ENCODE assay signal across 10 cellular contexts in genomic region chr2:8306530-8307351, GRCh38.
A peak's percentile ranks its signal among the peaks of the same experiment; 100 is the strongest.
DNase-seq lines count a peak whose midpoint lies in the region; ATAC-seq, FAIRE-seq and TF ChIP-seq lines count a peak whose summit lies in the region.
"Had no signal": no experiment of that assay in that cellular context is flagged by ENCODE, and none has a peak within 500 bp of the region (broad histone marks: within the 10 kb centered on the region; RNA-seq: fewer than 3 reads in every experiment).

No MANE protein-coding gene starts in this region.

- TF ChIP-seq POLR2A in A549 (IDR thresholded peaks at IDR 0.05; ENCODE audit: low read length): no peak

- DNase-seq in A549 (ENCODE audit: low read depth in 1 of 2, low spot score in 1 of 2): peak; percentile 45 to 78
- DNase-seq in H4 (ENCODE audit: low spot score): peak; percentile 59
- DNase-seq in activated CD8-positive, alpha-beta memory T cell treated with anti-CD3 and anti-CD28 coated beads, Interleukin-2, amount 50 U/mL, for 48 hours: peak; percentile 45
- no peak for DNase-seq in keratinocyte (ENCODE audit: low read depth, low spot score)
- no peak for DNase-seq in RWPE1 (ENCODE audit: low spot score)
- no peak for DNase-seq in osteoblast (ENCODE audit: insufficient read length, low spot score, missing footprints)
- DNase-seq in neuronal stem cell (ENCODE audit: low spot score): no peak
- DNase-seq: NCI-H524 had no signal

- no peak overlapping the region for H3K4me3 ChIP-seq in A549
- no peak overlapping the region for H3K4me3 ChIP-seq in keratinocyte (ENCODE audit: control insufficient read depth in 2 of 3, extremely low read depth in 1 of 3, insufficient read depth in 2 of 3, low read depth in 1 of 3, low read length in 3 of 3)
- H3K4me3 ChIP-seq in osteoblast (ENCODE audit: insufficient read depth, low read length): no peak overlapping the region
- no peak overlapping the region for H3K4me3 ChIP-seq in neuronal stem cell (ENCODE audit: low read length in 2 of 2)
- H3K4me3 ChIP-seq: cardiac muscle cell had no signal

- H3K4ac ChIP-seq in neuronal stem cell (ENCODE audit: low read length): no peak overlapping the region

- CTCF ChIA-PET in A549 (lab: Yijun Ruan, JAX): interaction anchor here (1.0 to 1.2 kb wide), 2 partner anchors 13 to 21 kb away, joined by 3 read pairs; no protein-coding TSS in a partner anchor
- CTCF ChIA-PET in RWPE1 (lab: Yijun Ruan, JAX): no interaction called here

- H3K9me1 ChIP-seq in keratinocyte (ENCODE audit: control insufficient read depth, extremely low read depth, insufficient read depth, low read length): no peaks in the 10 kb centered on the region

- no peak overlapping the region for H2BK12ac ChIP-seq in neuronal stem cell (ENCODE audit: low read length)

- H3K4me2 ChIP-seq in A549: peak overlapping the region; percentile 65
- peak overlapping the region; percentile 45 for H3K4me2 ChIP-seq in keratinocyte (ENCODE audit: control insufficient read depth, extremely low read depth, insufficient read depth, low read depth, low read length)
- no peak overlapping the region for H3K4me2 ChIP-seq in osteoblast (ENCODE audit: insufficient read depth, low read length)
- H3K4me2 ChIP-seq in neuronal stem cell (ENCODE audit: insufficient read depth, low read length, poor library complexity, severe bottlenecking): no peak overlapping the region

- H3K18ac ChIP-seq in neuronal stem cell (ENCODE audit: low read length): no peak overlapping the region

- no peaks in the 10 kb centered on the region for H3K79me1 ChIP-seq in neuronal stem cell (ENCODE audit: low read depth, low read length)

- H2BK15ac ChIP-seq in neuronal stem cell (ENCODE audit: low read length): no peak overlapping the region

- dilution Hi-C loops in keratinocyte (cut with MboI; ENCODE audit: extremely low pct_ligation_motif_present, low sequenced_read_pairs): no loop called here

- H3K9ac ChIP-seq in keratinocyte (ENCODE audit: control insufficient read depth, extremely low read depth, insufficient read depth, low read length): no peak overlapping the region
- no peak overlapping the region for H3K9ac ChIP-seq in neuronal stem cell (ENCODE audit: low read depth, low read length, poor library complexity)

- peak overlapping the region; percentile 51 to 66 for H3K27ac ChIP-seq in A549
- H3K27ac ChIP-seq in keratinocyte (ENCODE audit: control insufficient read depth, insufficient read depth, low read length): no peak overlapping the region
- no peak overlapping the region for H3K27ac ChIP-seq in RWPE1
- no peak overlapping the region for H3K27ac ChIP-seq in osteoblast (ENCODE audit: low read depth, low read length)
- no peak overlapping the region for H3K27ac ChIP-seq in neuronal stem cell (replicated peaks; ENCODE audit: low read length)
- H3K27ac ChIP-seq: cardiac muscle cell had no signal

- no peak overlapping the region for H2AK5ac ChIP-seq in neuronal stem cell (ENCODE audit: low read depth, low read length)

- H3K27me3 ChIP-seq in keratinocyte (ENCODE audit: control insufficient read depth, extremely low read depth, insufficient read depth, low read length): no peaks in the 10 kb centered on the region
- no peaks in the 10 kb centered on the region for H3K27me3 ChIP-seq in osteoblast (ENCODE audit: insufficient read depth, low read length)
- H3K27me3 ChIP-seq in neuronal stem cell (ENCODE audit: control insufficient read depth in 3 of 3, insufficient read depth in 3 of 3, low read depth in 1 of 3, low read length in 3 of 3): no peaks in the 10 kb centered on the region
- H3K27me3 ChIP-seq: cardiac muscle cell had no signal

- no peak overlapping the region for H4K8ac ChIP-seq in neuronal stem cell (ENCODE audit: low read depth, low read length)

- FAIRE-seq in A549 (lab: Jason Lieb, UNC) (peak; percentile 13), keratinocyte (lab: Jason Lieb, UNC) (no peak)

- TF ChIP-seq CTCF in A549 (IDR thresholded peaks at IDR 0.05): no peak
- no peak for TF ChIP-seq CTCF in keratinocyte (optimal IDR thresholded peaks at IDR 0.05 in 1 of 3, IDR thresholded peaks at IDR 0.05 in 1 of 3, conservative IDR thresholded peaks at IDR 0.05 in 1 of 3; ENCODE audit: extremely low read depth in 1 of 3, insufficient read depth in 2 of 3, low read length in 3 of 3)
- TF ChIP-seq CTCF in RWPE1 (conservative IDR thresholded peaks at IDR 0.05; ENCODE audit: low read depth): no peak
- TF ChIP-seq CTCF in osteoblast (IDR thresholded peaks at IDR 0.05; ENCODE audit: extremely low read depth, low read depth, low read length): no peak

- TF ChIP-seq EP300 in A549 (IDR thresholded peaks at IDR 0.05): peak; percentile 10 to 33; a peak in 2 of 5 replicates

- peaks cover 42% of the 10 kb centered on the region for H3K4me1 ChIP-seq in A549
- peaks cover 13% of the 10 kb centered on the region for H3K4me1 ChIP-seq in keratinocyte (ENCODE audit: control insufficient read depth, extremely low read depth, insufficient read depth, low read length)
- H3K4me1 ChIP-seq in osteoblast (ENCODE audit: insufficient read depth, low read length): no peaks in the 10 kb centered on the region
- H3K4me1 ChIP-seq in neuronal stem cell (ENCODE audit: control insufficient read depth in 2 of 2, insufficient read depth in 1 of 2, low read depth in 1 of 2, low read length in 2 of 2): peaks cover 5 to 8% of the 10 kb centered on the region in 2 donors

- H3K9me3 ChIP-seq in A549 (no peaks in the 10 kb centered on the region), keratinocyte (ENCODE audit: control insufficient read depth, low read depth, low read length) (no peaks in the 10 kb centered on the region), osteoblast (ENCODE audit: low read depth, low read length) (no peaks in the 10 kb centered on the region), neuronal stem cell (replicated peaks in 1 of 2; ENCODE audit: control insufficient read depth in 2 of 2, insufficient read depth in 1 of 2, low read depth in 1 of 2, low read length in 2 of 2) (peaks cover 0 to under 1% of the 10 kb centered on the region in 2 donors)

- no peak overlapping the region for H4K91ac ChIP-seq in neuronal stem cell (ENCODE audit: low read depth, low read length, poor library complexity)

- H2AFZ ChIP-seq in keratinocyte (ENCODE audit: control insufficient read depth, low read length) (no peak overlapping the region), osteoblast (ENCODE audit: low read length) (no peak overlapping the region), neuronal stem cell (ENCODE audit: low read length) (no peak overlapping the region)

- H3K79me2 ChIP-seq in keratinocyte (ENCODE audit: control insufficient read depth, insufficient read depth, low read length) (no peaks in the 10 kb centered on the region), osteoblast (ENCODE audit: insufficient read depth, low read length) (no peaks in the 10 kb centered on the region)

- H2BK5ac ChIP-seq in neuronal stem cell (ENCODE audit: low read length): no peak overlapping the region

- no peaks in the 10 kb centered on the region for H3K36me3 ChIP-seq in keratinocyte (ENCODE audit: control insufficient read depth in 2 of 2, extremely low read depth in 1 of 2, insufficient read depth in 2 of 2, low read length in 2 of 2)
- H3K36me3 ChIP-seq in osteoblast (ENCODE audit: insufficient read depth, low read length): no peaks in the 10 kb centered on the region
- no peaks in the 10 kb centered on the region for H3K36me3 ChIP-seq in neuronal stem cell (replicated peaks in 1 of 2; ENCODE audit: control insufficient read depth in 2 of 2, insufficient read depth in 2 of 2, low read length in 2 of 2)
- H3K36me3 ChIP-seq: cardiac muscle cell had no signal

- H4K20me1 ChIP-seq in keratinocyte (ENCODE audit: control insufficient read depth, extremely low read depth, insufficient read depth, low read length) (no peaks in the 10 kb centered on the region), osteoblast (ENCODE audit: insufficient read depth, low read length) (no peaks in the 10 kb centered on the region)

- peak; percentile 57 to 87 for ATAC-seq in A549
- ATAC-seq in GM21723 (IDR thresholded peaks at IDR 0.05; ENCODE audit: unreplicated experiment): no peak

- TF ChIP-seq RAD21 in A549 (conservative IDR thresholded peaks at IDR 0.05 in 1 of 2, IDR thresholded peaks at IDR 0.05 in 1 of 2): peak; percentile 32 to 46; a peak in 4 of 5 replicates

- no peak overlapping the region for H3K23ac ChIP-seq in neuronal stem cell (ENCODE audit: low read depth, low read length, poor library complexity)

- no peak overlapping the region for H3K14ac ChIP-seq in neuronal stem cell (ENCODE audit: low read length)

- POLR2A ChIA-PET in A549 (lab: Yijun Ruan, JAX) (interaction anchor here (1.2 kb wide), 1 partner anchor 375 kb away, joined by 6 read pairs; the partner anchor contains the start of gene ID2), RWPE1 (lab: Yijun Ruan, JAX; ENCODE audit: low non-redundant PET) (no interaction called here)

- 7% methylated on average over 7 of the region's 7 CpGs for WGBS in A549 (ENCODE audit: missing lambda C conversion rate)
- no CpG with 5 or more reads among the region's 7 CpGs for WGBS in neuronal stem cell (ENCODE audit: extremely low coverage in 2 of 2, insufficient read length in 2 of 2, insufficient replicate concordance in 1 of 2), 2 donors

- H2BK120ac ChIP-seq in neuronal stem cell (ENCODE audit: low read depth, low read length): no peak overlapping the region

TF ChIP-seq in A549, 52 proteins besides CTCF, POLR2A, EP300 and RAD21:
- TF ChIP-seq FOSL2 (IDR thresholded peaks at IDR 0.05) (peak; percentile 82), FOSL2 (CRISPR knock-in tag; IDR thresholded peaks at IDR 0.05) (peak; percentile 77), RFX5 (IDR thresholded peaks at IDR 0.05) (no peak), JUNB (IDR thresholded peaks at IDR 0.05) (peak; percentile 92), BCL3 (IDR thresholded peaks at IDR 0.05) (peak; percentile 64; the same call in 1 of the 3 replicates), KDM5A (IDR thresholded peaks at IDR 0.05) (no peak), JUN (IDR thresholded peaks at IDR 0.05) (peak; percentile 59 to 74; a peak in 3 of 5 replicates), GATA3 (IDR thresholded peaks at IDR 0.05; ENCODE audit: borderline replicate concordance) (peak; percentile 92), CEBPB (IDR thresholded peaks at IDR 0.05) (peak in 1 of 2 experiments; percentile 38; a peak in 2 of 4 replicates), SMC3 (IDR thresholded peaks at IDR 0.05) (peak; percentile 28), POLR2AphosphoS2 (conservative IDR thresholded peaks at IDR 0.05; ENCODE audit: low read length) (no peak), TFCP2L1 (CRISPR knock-in tag; IDR thresholded peaks at IDR 0.05) (no peak)

Comparison
In these comparisons a context has a peak if more than half of its experiments do, and no peak if none do; other contexts are left out.
1. DNase-seq: peak in A549 (2 of 2), H4 (single experiment) and activated CD8-positive, alpha-beta memory T cell treated with anti-CD3 and anti-CD28 coated beads, Interleukin-2, amount 50 U/mL, for 48 hours (single experiment); none in keratinocyte (single experiment), RWPE1 (single experiment), osteoblast (single experiment) and neuronal stem cell (single experiment).
2. H3K27ac ChIP-seq: peak in A549 (2 of 2); none in keratinocyte (single experiment), RWPE1 (single experiment), osteoblast (single experiment) and neuronal stem cell (single experiment).
3. H3K4me2 ChIP-seq: peak in A549 (single experiment) and keratinocyte (single experiment); none in osteoblast (single experiment) and neuronal stem cell (single experiment).